14 cellular contexts compared by ENCODE assay signal in the genomic region with DNA sequence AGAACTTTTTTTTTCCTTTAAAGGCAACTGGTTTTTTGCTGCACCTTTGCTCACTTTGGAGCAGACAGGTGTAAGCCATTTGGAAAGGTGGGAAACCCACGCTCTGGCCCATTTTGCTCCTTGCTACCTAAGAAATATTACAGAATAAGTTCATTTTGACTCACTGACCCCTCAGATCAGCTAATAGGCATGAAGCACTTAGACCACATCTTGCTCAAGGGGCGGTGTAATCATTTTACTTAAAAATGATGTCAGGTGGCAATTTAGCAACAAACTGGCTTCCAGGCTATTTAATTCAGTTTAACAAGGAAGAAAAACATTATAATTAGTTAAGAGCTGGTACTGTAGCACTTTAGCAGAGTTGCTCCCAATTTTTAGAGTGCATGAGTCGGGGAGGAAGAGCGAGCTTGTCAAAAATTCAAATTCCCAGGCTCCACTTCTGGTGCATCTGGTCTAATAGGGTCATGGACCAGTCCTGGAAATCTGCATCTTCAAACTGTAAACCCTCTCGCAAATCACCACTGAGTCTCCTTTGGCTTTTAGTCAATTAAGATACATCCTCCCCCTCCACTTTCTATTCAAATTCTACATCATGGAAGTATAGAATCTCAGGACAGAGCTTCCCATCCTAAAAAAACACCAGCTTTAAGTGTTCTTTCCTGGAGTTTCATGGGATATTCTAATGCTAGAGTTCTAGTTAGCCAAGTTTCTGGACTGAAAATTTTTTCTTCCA. TPM values are rescaled to one million over a fixed set of nuclear protein-coding genes. Genes with fewer than 3 reads are reported as not detected.
DNase-seq lines count a peak whose midpoint lies in the region; ATAC-seq and TF ChIP-seq lines count a peak whose summit lies in the region.
"Had no signal": no experiment of that assay in that cellular context is flagged by ENCODE, and none has a peak within 500 bp of the region (broad histone marks: within the 10 kb centered on the region; RNA-seq: fewer than 3 reads in every experiment).

No MANE protein-coding gene starts in this region.

- peaks cover 3% of the 10 kb centered on the region for H3K9me3 Mint-ChIP-seq in stimulated activated effector memory CD8-positive, alpha-beta T cell treated with anti-CD3 and anti-CD28 coated beads, Interleukin-12 subunit alpha, Interleukin-12 subunit beta, amount 100 ng/mL, for 72 hours
- H3K9me3 Mint-ChIP-seq: activated T-helper 17 cell treated with anti-CD3 and anti-CD28 coated beads, Interleukin-2, amount 50 U/mL, for 72 hours; T-helper 2 cell treated with Interferon-gamma antibody and Interleukin-4, amounts not matched to agents 5 μg/mL and 100 μg/mL, for 36 hours had no signal

- H2AK5ac ChIP-seq in mesenchymal stem cell (ENCODE audit: low read length, severe bottlenecking), result no peak overlapping the region

- no peak overlapping the region for H3K4me3 Mint-ChIP-seq in stimulated activated effector memory CD8-positive, alpha-beta T cell treated with anti-CD3 and anti-CD28 coated beads, Interleukin-12 subunit alpha, Interleukin-12 subunit beta, amount 100 ng/mL, for 72 hours
- H3K4me3 Mint-ChIP-seq: activated T-helper 17 cell treated with anti-CD3 and anti-CD28 coated beads, Interleukin-2, amount 50 U/mL, for 72 hours; CD14-positive monocyte; T-helper 2 cell treated with Interferon-gamma antibody and Interleukin-4, amounts not matched to agents 5 μg/mL and 100 μg/mL, for 36 hours had no signal

- no peak overlapping the region for H2BK15ac ChIP-seq in mesenchymal stem cell (ENCODE audit: low read depth, poor library complexity, severe bottlenecking)

- H3K36me3 ChIP-seq in Karpas-422 (ENCODE audit: insufficient read depth, low read length) (no peaks in the 10 kb centered on the region), mammary epithelial cell (ENCODE audit: insufficient read depth, low read length) (peaks cover 24% of the 10 kb centered on the region), mesenchymal stem cell (ENCODE audit: control insufficient read depth in 1 of 2, insufficient read depth in 2 of 2, low read depth in 1 of 2, low read length in 2 of 2) (peaks cover 23 to 25% of the 10 kb centered on the region in 2 experiments), thoracic aorta (peaks cover 5% of the 10 kb centered on the region)

- intact Hi-C loops in mammary epithelial cell (cut with micrococcal nuclease), result loop anchor here (2.0 to 10.0 kb wide), 3 partner anchors 17 to 541 kb away; no protein-coding TSS in a partner anchor

- TF ChIP-seq CTCF in mammary epithelial cell (conservative IDR thresholded peaks at IDR 0.05 in 1 of 2, IDR thresholded peaks at IDR 0.05 in 1 of 2; ENCODE audit: extremely low read depth in 1 of 2, insufficient read depth in 1 of 2, low read depth in 1 of 2, low read length in 2 of 2), result no peak
- no peak for TF ChIP-seq CTCF in thoracic aorta (IDR thresholded peaks at IDR 0.05)

- no peak overlapping the region for H3K23ac ChIP-seq in mesenchymal stem cell (ENCODE audit: low read length in 2 of 2)

- H3K18ac ChIP-seq in mesenchymal stem cell (ENCODE audit: low read depth in 1 of 2, low read length in 2 of 2), result no peak overlapping the region

- H3K79me2 ChIP-seq in Karpas-422 (ENCODE audit: low read length) (no peaks in the 10 kb centered on the region), mammary epithelial cell (ENCODE audit: insufficient read depth, low read length) (peaks cover 24% of the 10 kb centered on the region)

- no peak overlapping the region for H2AFZ ChIP-seq in Karpas-422 (ENCODE audit: low read length)
- H2AFZ ChIP-seq in mammary epithelial cell (ENCODE audit: low read depth, low read length), result no peak overlapping the region
- no peak overlapping the region for H2AFZ ChIP-seq in mesenchymal stem cell (ENCODE audit: low read depth, low read length)

- H3K4me3 ChIP-seq in Karpas-422 (ENCODE audit: low read length) (no peak overlapping the region), mammary epithelial cell (replicated peaks in 1 of 3; ENCODE audit: insufficient read depth in 1 of 3, low read depth in 2 of 3, low read length in 3 of 3) (no peak overlapping the region), mesenchymal stem cell (ENCODE audit: insufficient read depth in 1 of 2, low read depth in 1 of 2, low read length in 2 of 2) (no peak overlapping the region), thoracic aorta (no peak overlapping the region)

- H3K4me2 ChIP-seq in Karpas-422 (ENCODE audit: low read depth, low read length, poor library complexity, severe bottlenecking), result no peak overlapping the region
- no peak overlapping the region for H3K4me2 ChIP-seq in mammary epithelial cell (ENCODE audit: insufficient read depth, low read depth, low read length)
- no peak overlapping the region for H3K4me2 ChIP-seq in mesenchymal stem cell (ENCODE audit: low read length, poor library complexity, severe bottlenecking)

- H4K91ac ChIP-seq in mesenchymal stem cell (ENCODE audit: low read length), result no peak overlapping the region

- H3K27me3 ChIP-seq in Karpas-422 (ENCODE audit: low read length), result no peaks in the 10 kb centered on the region
- no peaks in the 10 kb centered on the region for H3K27me3 ChIP-seq in mammary epithelial cell (ENCODE audit: insufficient read depth, low read length)
- no peaks in the 10 kb centered on the region for H3K27me3 ChIP-seq in mesenchymal stem cell (ENCODE audit: control insufficient read depth in 1 of 2, insufficient read depth in 1 of 2, low read length in 2 of 2)
- H3K27me3 ChIP-seq in thoracic aorta (replicated peaks; ENCODE audit: insufficient read depth), result no peaks in the 10 kb centered on the region

- CTCF ChIA-PET in mammary epithelial cell (lab: Charles Lee; ENCODE audit: low non-redundant PET), result no interaction called here

- no peak overlapping the region for H2BK12ac ChIP-seq in mesenchymal stem cell (ENCODE audit: low read length in 2 of 2)

- H3K9me2 ChIP-seq in Karpas-422 (replicated peaks; ENCODE audit: insufficient read depth, low read length), result no peaks in the 10 kb centered on the region

- H2BK5ac ChIP-seq in mesenchymal stem cell (ENCODE audit: low read depth, low read length, poor library complexity, severe bottlenecking), result no peak overlapping the region

- no peak overlapping the region for H3K27ac Mint-ChIP-seq in stimulated activated effector memory CD8-positive, alpha-beta T cell treated with anti-CD3 and anti-CD28 coated beads, Interleukin-12 subunit alpha, Interleukin-12 subunit beta, amount 100 ng/mL, for 72 hours
- H3K27ac Mint-ChIP-seq: activated T-helper 17 cell treated with anti-CD3 and anti-CD28 coated beads, Interleukin-2, amount 50 U/mL, for 72 hours; CD14-positive monocyte; T-helper 2 cell treated with Interferon-gamma antibody and Interleukin-4, amounts not matched to agents 5 μg/mL and 100 μg/mL, for 36 hours had no signal

- no peaks in the 10 kb centered on the region for H3K36me3 Mint-ChIP-seq in stimulated activated effector memory CD8-positive, alpha-beta T cell treated with anti-CD3 and anti-CD28 coated beads, Interleukin-12 subunit alpha, Interleukin-12 subunit beta, amount 100 ng/mL, for 72 hours

- no TSS peak for BruUV-seq in mammary epithelial cell (replicated peaks; lab: Mats Ljungman, UMichigan)

- H3K9me3 ChIP-seq in Karpas-422 (ENCODE audit: low read length) (no peaks in the 10 kb centered on the region), mammary epithelial cell (replicated peaks; ENCODE audit: insufficient read depth, low read length) (no peaks in the 10 kb centered on the region), mesenchymal stem cell (ENCODE audit: control insufficient read depth, low read length) (no peaks in the 10 kb centered on the region), thoracic aorta (no peaks in the 10 kb centered on the region)

- in situ Hi-C loops in mammary epithelial cell (cut with MboI; ENCODE audit: low sequenced_read_pairs in 2 of 2), result loop anchor here (25.0 kb wide), 2 partner anchors 173 to 648 kb away; no protein-coding TSS in a partner anchor

- no peak overlapping the region for H2BK120ac ChIP-seq in mesenchymal stem cell (ENCODE audit: low read depth, low read length)

- H3K4me1 Mint-ChIP-seq in stimulated activated effector memory CD8-positive, alpha-beta T cell treated with anti-CD3 and anti-CD28 coated beads, Interleukin-12 subunit alpha, Interleukin-12 subunit beta, amount 100 ng/mL, for 72 hours, result no peaks in the 10 kb centered on the region
- H3K4me1 Mint-ChIP-seq: activated T-helper 17 cell treated with anti-CD3 and anti-CD28 coated beads, Interleukin-2, amount 50 U/mL, for 72 hours; CD14-positive monocyte had no signal

- no peak overlapping the region for H3K14ac ChIP-seq in mesenchymal stem cell (ENCODE audit: low read length in 2 of 2)

- H4K20me1 ChIP-seq in Karpas-422 (ENCODE audit: insufficient read depth, low read depth, low read length) (no peaks in the 10 kb centered on the region), mammary epithelial cell (ENCODE audit: insufficient read depth, low read length) (no peaks in the 10 kb centered on the region)

- H3K27ac ChIP-seq in Karpas-422 (ENCODE audit: low read length) (peak overlapping the region; percentile 87; the same call in 1 of the 2 replicates), mammary epithelial cell (ENCODE audit: insufficient read depth, low read depth, low read length) (no peak overlapping the region), mesenchymal stem cell (ENCODE audit: low read length, poor library complexity, severe bottlenecking) (peak overlapping the region; percentile 27), thoracic aorta (peak overlapping the region; percentile 98 to 100)

- dilution Hi-C loops in mammary epithelial cell (cut with HindIII; ENCODE audit: low sequenced_read_pairs), result loop anchor here (5.0 kb wide), 1 partner anchor 88 kb away; no protein-coding TSS in a partner anchor

- H3K4me1 ChIP-seq in Karpas-422 (ENCODE audit: low read length) (peaks cover 32% of the 10 kb centered on the region), mammary epithelial cell (ENCODE audit: insufficient read depth, low read length) (peaks cover 57% of the 10 kb centered on the region), mesenchymal stem cell (ENCODE audit: control insufficient read depth, insufficient read depth, low read depth, low read length) (peaks cover 21% of the 10 kb centered on the region), thoracic aorta (ENCODE audit: control insufficient read depth in 1 of 2, low read depth in 2 of 2) (peaks cover 46 to 94% of the 10 kb centered on the region in 2 donors)

- peaks cover 12% of the 10 kb centered on the region for H3K79me1 ChIP-seq in mesenchymal stem cell (replicated peaks; ENCODE audit: low read length, poor library complexity, severe bottlenecking)

- no peak overlapping the region for H3K4ac ChIP-seq in mesenchymal stem cell (ENCODE audit: low read depth in 1 of 2, low read length in 2 of 2)

- H4K8ac ChIP-seq in mesenchymal stem cell (ENCODE audit: low read length), result no peak overlapping the region

- 100% methylated on average over 4 of the region's 5 CpGs for WGBS in mammary epithelial cell (ENCODE audit: low coverage, missing lambda C conversion rate)
- over 99% methylated on average over 4 of the region's 5 CpGs for WGBS in mesenchymal stem cell

- no peak for DNase-seq in Karpas-422
- DNase-seq in mammary epithelial cell, result peak; percentile 16
- no peak for DNase-seq in mesenchymal stem cell
- no peak for DNase-seq in thoracic aorta (ENCODE audit: low spot score)
- DNase-seq in SKM-1 (lab: John Stamatoyannopoulos, UW; ENCODE audit: unreplicated experiment), result no peak
- DNase-seq in stimulated activated effector memory CD8-positive, alpha-beta T cell treated with anti-CD3 and anti-CD28 coated beads, Interleukin-12 subunit alpha, Interleukin-12 subunit beta, amount 100 ng/mL, for 72 hours (ENCODE audit: low spot score in 2 of 2), result no peak
- DNase-seq: activated CD4-positive, alpha-beta T cell treated with anti-CD3 and anti-CD28 coated beads, Interleukin-2, amount 50 U/mL, for 1 hour; hippocampal formation; NCI-H1092 treated with DMSO at 0.1 percent for 48 hours; NCI-H345 had no signal

- H3K9ac ChIP-seq in Karpas-422 (ENCODE audit: low read length), result no peak overlapping the region
- no peak overlapping the region for H3K9ac ChIP-seq in mammary epithelial cell (ENCODE audit: insufficient read depth, low read length)
- H3K9ac ChIP-seq in mesenchymal stem cell (ENCODE audit: low read length), result peak overlapping the region; percentile 49

- ATAC-seq in thoracic aorta (ENCODE audit: insufficient number of reproducible peaks, low FRiP score, low read depth) (no peak), GM19023 (IDR thresholded peaks at IDR 0.05; ENCODE audit: unreplicated experiment) (no peak)
- ATAC-seq in stimulated activated effector memory CD8-positive, alpha-beta T cell treated with anti-CD3 and anti-CD28 coated beads, Interleukin-12 subunit alpha, Interleukin-12 subunit beta, amount 100 ng/mL, for 72 hours, result no peak
- ATAC-seq: activated T-helper 17 cell treated with anti-CD3 and anti-CD28 coated beads, Interleukin-2, amount 50 U/mL, for 72 hours had no signal

RNA-seq across cellular contexts. Expression of gene JAG1, which starts 38.2 kb away (rescaled TPM):
- 8.1 and 8.3 TPM in 2 replicates for total RNA-seq in Karpas-422 (2014; rRNA removed; shearing (Covaris generic); ENCODE audit: low replicate concordance)
- 100 to 1,000 TPM; 244 to 283 TPM for total RNA-seq in mammary epithelial cell
- 54.7 TPM for polyA plus RNA-seq in mammary epithelial cell
- polyA minus RNA-seq in mammary epithelial cell, result 300 TPM
- polyA plus RNA-seq in mesenchymal stem cell (2013, experiment 1 of 2), result 13.2 TPM
- 12.6 TPM for polyA plus RNA-seq in mesenchymal stem cell (2013, experiment 2 of 2)
- total RNA-seq in thoracic aorta, result 100 to 1,000 TPM; 237 to 253 TPM

Comparison
In these comparisons a context has a peak if more than half of its experiments do, and no peak if none do; other contexts are left out.
1. RNA of gene JAG1, which starts 38.2 kb away (total RNA-seq): 244 to 283 TPM in mammary epithelial cell and 237 to 253 TPM in thoracic aorta; 8.1 to 8.3 TPM in Karpas-422; every median in the first group is over 10 times any median in the second.